In genomic region chr4:38699112-38699511, GRCh38 we compare ENCODE assay signal across 24 cellular contexts. TPM values are rescaled to one million over a fixed set of nuclear protein-coding genes. Genes with fewer than 3 reads are reported as not detected.
A peak's percentile ranks its signal among the peaks of the same experiment; 100 is the strongest.
DNase-seq lines count a peak whose midpoint lies in the region; ATAC-seq and TF ChIP-seq lines count a peak whose summit lies in the region.
"Had no signal": no experiment of that assay in that cellular context is flagged by ENCODE, and none has a peak within 500 bp of the region (broad histone marks: within the 10 kb centered on the region; RNA-seq: fewer than 3 reads in every experiment).

No MANE protein-coding gene starts in this region.

- no peaks in the 10 kb centered on the region for H3K9me3 Mint-ChIP-seq in CD4-positive, alpha-beta T cell
- H3K9me3 Mint-ChIP-seq in Calu3 (ENCODE audit: low read depth, unreplicated experiment): no peaks in the 10 kb centered on the region
- peaks cover 4% of the 10 kb centered on the region; the same call in 1 of the 2 replicates for H3K9me3 Mint-ChIP-seq in WTC11
- no peaks in the 10 kb centered on the region for H3K9me3 Mint-ChIP-seq in neural progenitor cell
- H3K9me3 Mint-ChIP-seq: CD8-positive, alpha-beta T cell had no signal

- H3K27ac Mint-ChIP-seq in CD4-positive, alpha-beta T cell: peak overlapping the region; percentile 62
- H3K27ac Mint-ChIP-seq in Calu3 (ENCODE audit: unreplicated experiment): peak overlapping the region; percentile 20
- H3K27ac Mint-ChIP-seq in WTC11: 0 out of 2 replicates have a peak overlapping the region, but pooled peaks have one; percentile 52
- no peak overlapping the region for H3K27ac Mint-ChIP-seq in neural progenitor cell

- peaks cover 22% of the 10 kb centered on the region for H3K4me1 Mint-ChIP-seq in CD4-positive, alpha-beta T cell (ENCODE audit: low read depth)
- peaks cover 19% of the 10 kb centered on the region for H3K4me1 Mint-ChIP-seq in Calu3 (ENCODE audit: low read depth, unreplicated experiment)
- peaks cover 54% of the 10 kb centered on the region for H3K4me1 Mint-ChIP-seq in WTC11
- H3K4me1 Mint-ChIP-seq in neural progenitor cell: peaks cover 18% of the 10 kb centered on the region

- no peak overlapping the region for H2AFZ ChIP-seq in neural progenitor cell (replicated peaks)

- no TSS peak for BruUV-seq in Calu3 (replicated peaks; lab: Mats Ljungman, UMichigan)

- H3K4me3 ChIP-seq in neural progenitor cell: no peak overlapping the region

- no peaks in the 10 kb centered on the region for H3K79me2 ChIP-seq in neural progenitor cell (ENCODE audit: low read depth)

- H3K36me3 Mint-ChIP-seq in CD4-positive, alpha-beta T cell (ENCODE audit: low read depth): peaks cover 53% of the 10 kb centered on the region
- H3K36me3 Mint-ChIP-seq in Calu3 (ENCODE audit: insufficient read depth, unreplicated experiment): peaks cover 57% of the 10 kb centered on the region
- H3K36me3 Mint-ChIP-seq in WTC11: peaks cover 26% of the 10 kb centered on the region
- H3K36me3 Mint-ChIP-seq in neural progenitor cell: peaks cover 41% of the 10 kb centered on the region

- H3K4me1 ChIP-seq in neural progenitor cell: peaks cover 19% of the 10 kb centered on the region
- H3K4me1 ChIP-seq: Caco-2 had no signal

- in situ Hi-C loops in G401 (cut with HindIII; ENCODE audit: low sequenced_read_pairs): no loop called here

- H3K9ac ChIP-seq in neural progenitor cell: no peak overlapping the region

- peaks cover 28% of the 10 kb centered on the region for H3F3A ChIP-seq in neural progenitor cell (ENCODE audit: low read depth)

- intact Hi-C loops in CD4-positive, alpha-beta T cell (cut with DNase I, micrococcal nuclease): no loop called here
- intact Hi-C loops in Calu3 (cut with micrococcal nuclease; ENCODE audit: unreplicated experiment): no loop called here

- H3K27ac ChIP-seq in CD4-positive, alpha-beta T cell (ENCODE audit: low read depth, low read length): no peak overlapping the region
- peak overlapping the region; percentile 62 for H3K27ac ChIP-seq in neural progenitor cell

- H3K4me3 Mint-ChIP-seq in CD4-positive, alpha-beta T cell: no peak overlapping the region
- H3K4me3 Mint-ChIP-seq in Calu3 (ENCODE audit: low read depth, unreplicated experiment) (no peak overlapping the region), WTC11 (no peak overlapping the region), neural progenitor cell (no peak overlapping the region)
- H3K4me3 Mint-ChIP-seq: CD8-positive, alpha-beta T cell had no signal

- ATAC-seq in CD4-positive, alpha-beta T cell (ENCODE audit: poor library complexity): no peak
- ATAC-seq in WTC11 (no peak), HG03354 (IDR thresholded peaks at IDR 0.05; ENCODE audit: poor library complexity, severe bottlenecking, unreplicated experiment) (no peak)
- ATAC-seq: CD8-positive, alpha-beta T cell had no signal

- DNase-seq in CD4-positive, alpha-beta T cell: no peak
- DNase-seq in Calu3: no peak
- no peak for DNase-seq in WTC11 (ENCODE audit: low spot score)
- DNase-seq in neural progenitor cell (ENCODE audit: low spot score): no peak
- no peak for DNase-seq in G401 (ENCODE audit: low spot score)
- no peak for DNase-seq in globus pallidus (ENCODE audit: low spot score)
- DNase-seq: C1 segment of cervical spinal cord; Caco-2; CD8-positive, alpha-beta T cell; DMS 273 treated with DMSO at 0.1 percent for 48 hours; DMS79; EL; GF-D8; H7; Kasumi-1; MV-4-11; NCI-H1105; NCI-H1436 treated with DMSO at 0.1 percent for 48 hours; NCI-H187 treated with DMSO at 0.1 percent for 48 hours; NCI-H524 treated with DMSO at 0.1 percent for 48 hours; NCI-H774; NK-92 treated with Interleukin-12 subunit alpha and Interleukin-12 subunit beta, amount 100 ng/mL, for 24 hours; SHP77 treated with DMSO at 0.1 percent for 48 hours had no signal

- no peaks in the 10 kb centered on the region for H4K20me1 ChIP-seq in neural progenitor cell (ENCODE audit: low read depth)

- no peak for TF ChIP-seq CTCF in CD4-positive, alpha-beta T cell (IDR thresholded peaks at IDR 0.05)
- TF ChIP-seq CTCF in Calu3 (IDR thresholded peaks at IDR 0.05; ENCODE audit: unreplicated experiment): no peak
- TF ChIP-seq CTCF in WTC11 (IDR thresholded peaks at IDR 0.05): no peak
- TF ChIP-seq CTCF in neural progenitor cell (IDR thresholded peaks at IDR 0.05): no peak

- H3K4me2 ChIP-seq in neural progenitor cell: no peak overlapping the region

- peaks cover 3% of the 10 kb centered on the region for H3K36me3 ChIP-seq in neural progenitor cell

- no peaks in the 10 kb centered on the region for H3K9me3 ChIP-seq in CD4-positive, alpha-beta T cell (ENCODE audit: control insufficient read depth, low read length)
- H3K9me3 ChIP-seq in neural progenitor cell (ENCODE audit: low read depth): no peaks in the 10 kb centered on the region
- H3K9me3 ChIP-seq: Caco-2 had no signal

- POLR2A ChIA-PET in CD4-positive, alpha-beta T cell (lab: Charles Lee): interaction anchor here (0.7 kb wide), 1 partner anchor 202 kb away, joined by 3 read pairs; no protein-coding TSS in a partner anchor
- POLR2A ChIA-PET in WTC11 (lab: Charles Lee): no interaction called here

- H3K27me3 Mint-ChIP-seq in CD4-positive, alpha-beta T cell: no peaks in the 10 kb centered on the region
- no peaks in the 10 kb centered on the region for H3K27me3 Mint-ChIP-seq in Calu3 (ENCODE audit: unreplicated experiment)
- H3K27me3 Mint-ChIP-seq in WTC11 (ENCODE audit: low read depth): no peaks in the 10 kb centered on the region
- no peaks in the 10 kb centered on the region for H3K27me3 Mint-ChIP-seq in neural progenitor cell (ENCODE audit: insufficient read depth, low read depth)

- CTCF ChIA-PET in CD4-positive, alpha-beta T cell (lab: Charles Lee): interaction anchor here (0.9 to 1.0 kb wide), 2 partner anchors 32 to 380 kb away, joined by 3 to 4 read pairs; no protein-coding TSS in a partner anchor
- CTCF ChIA-PET in Calu3 (lab: Charles Lee): no interaction called here
- CTCF ChIA-PET in WTC11 (lab: Charles Lee): interaction anchor here (1.1 kb wide), 1 partner anchor 379 kb away, joined by 4 read pairs; no protein-coding TSS in a partner anchor

- no peaks in the 10 kb centered on the region for H3K27me3 ChIP-seq in CD4-positive, alpha-beta T cell (ENCODE audit: control insufficient read depth, insufficient read depth, low read length)
- H3K27me3 ChIP-seq in neural progenitor cell: no peaks in the 10 kb centered on the region

TF ChIP-seq in WTC11, 78 proteins besides CTCF, POLR2A, EP300 and RAD21 (continues in another document):
- TF ChIP-seq E2F1 (CRISPR knock-in tag; IDR thresholded peaks at IDR 0.05) (no peak), ZNF512 (CRISPR knock-in tag; IDR thresholded peaks at IDR 0.05; ENCODE audit: borderline replicate concordance) (no peak), ETV6 (CRISPR knock-in tag; IDR thresholded peaks at IDR 0.05) (no peak), ESRRA (CRISPR knock-in tag; IDR thresholded peaks at IDR 0.05; ENCODE audit: borderline replicate concordance) (no peak), MAX (CRISPR knock-in tag; IDR thresholded peaks at IDR 0.05) (no peak), ZNF396 (CRISPR knock-in tag; IDR thresholded peaks at IDR 0.05; ENCODE audit: borderline replicate concordance) (no peak), GRHL2 (CRISPR knock-in tag; IDR thresholded peaks at IDR 0.05; ENCODE audit: insufficient replicate concordance, severe bottlenecking) (no peak), ZNF263 (CRISPR knock-in tag; IDR thresholded peaks at IDR 0.05; ENCODE audit: low read depth) (no peak), HMGXB4 (CRISPR knock-in tag; IDR thresholded peaks at IDR 0.05) (no peak)

RNA-seq across cellular contexts. Expression of gene KLF3, which starts 35.1 kb away (rescaled TPM):
- total RNA-seq in CD4-positive, alpha-beta T cell: 100 to 1,000 TPM; 203 to 204 TPM
- total RNA-seq in Calu3 (2022) (49.9 and 56.6 TPM in 2 replicates), WTC11 (2021) (15.5 to 16.8 TPM (median 16.4 TPM) in 3 replicates), neural progenitor cell (ENCODE audit: low replicate concordance) (22.8 and 24.8 TPM in 2 replicates)
- 3.0 and 5.1 TPM in 2 replicates for total RNA-seq in G401 (2014; rRNA removed; shearing (Covaris generic))
